In genomic region chr5:37951946-37952721, GRCh38 we compare ENCODE assay signal across 15 cellular contexts.
A peak's percentile ranks its signal among the peaks of the same experiment; 100 is the strongest.
DNase-seq lines count a peak whose midpoint lies in the region; ATAC-seq and TF ChIP-seq lines count a peak whose summit lies in the region.
"Had no signal": no experiment of that assay in that cellular context is flagged by ENCODE, and none has a peak within 500 bp of the region (broad histone marks: within the 10 kb centered on the region; RNA-seq: fewer than 3 reads in every experiment).

No MANE protein-coding gene starts in this region.

- H3K36me3 Mint-ChIP-seq in GM23338 (ENCODE audit: low read depth) (no peaks in the 10 kb centered on the region), endodermal cell (ENCODE audit: low read depth) (no peaks in the 10 kb centered on the region)

- TF ChIP-seq CTCF in GM23338 (conservative IDR thresholded peaks at IDR 0.05; ENCODE audit: low read depth in 2 of 2) (peak; percentile 45 to 67), endodermal cell (conservative IDR thresholded peaks at IDR 0.05) (peak; percentile 38), gastrocnemius medialis (IDR thresholded peaks at IDR 0.05 in 4 of 5, conservative IDR thresholded peaks at IDR 0.05 in 1 of 5) (no peak)

- TF ChIP-seq POLR2A in gastrocnemius medialis (IDR thresholded peaks at IDR 0.05) = no peak

- H3K9me3 Mint-ChIP-seq in GM23338 (no peaks in the 10 kb centered on the region; the same call in 2 of the 3 replicates), endodermal cell (peaks cover under 1% of the 10 kb centered on the region)

- H3K4me3 Mint-ChIP-seq in GM23338 (no peak overlapping the region), endodermal cell (no peak overlapping the region)

- no peaks in the 10 kb centered on the region for H3K27me3 Mint-ChIP-seq in GM23338 (ENCODE audit: insufficient read depth, low read depth, poor library complexity)
- H3K27me3 Mint-ChIP-seq in endodermal cell (ENCODE audit: insufficient read depth) = peaks cover 17% of the 10 kb centered on the region

- H3K4me3 ChIP-seq in GM23338 = no peak overlapping the region
- no peak overlapping the region for H3K4me3 ChIP-seq in endodermal cell (ENCODE audit: low read length)
- H3K4me3 ChIP-seq in gastrocnemius medialis = peak overlapping the region; percentile 15 to 39 (median 20)
- H3K4me3 ChIP-seq: A549 had no signal

- no peaks in the 10 kb centered on the region for H3F3A ChIP-seq in GM23338 (replicated peaks; ENCODE audit: low read depth)

- no peak overlapping the region for H3K9ac ChIP-seq in endodermal cell (ENCODE audit: extremely low read depth, low read length, poor library complexity, severe bottlenecking)
- H3K9ac ChIP-seq: KMS-11 had no signal

- in situ Hi-C loops in gastrocnemius medialis (cut with MboI; ENCODE audit: low sequenced_read_pairs in 4 of 4) = no loop called here

- H3K9me3 ChIP-seq in endodermal cell (ENCODE audit: control insufficient read depth, low read length) (peaks cover 1% of the 10 kb centered on the region), gastrocnemius medialis (no peaks in the 10 kb centered on the region)
- H3K9me3 ChIP-seq: A549 had no signal

- DNase-seq in GM23338 (ENCODE audit: low spot score) = peak; percentile 50
- peak; percentile 36 for DNase-seq in NCI-H2227 treated with DMSO at 0.1 percent for 48 hours (lab: John Stamatoyannopoulos, UW)
- peak; percentile 62 for DNase-seq in endodermal cell
- DNase-seq in gastrocnemius medialis = no peak
- DNase-seq in HCEC 1CT = no peak
- DNase-seq in middle frontal gyrus (ENCODE audit: extremely low spot score, low spot score) = no peak
- no peak for DNase-seq in amygdala (lab: John Stamatoyannopoulos, UW)
- DNase-seq: NCI-H1092, NCI-H1694, NCI-H446 had no signal

- H3K27me3 ChIP-seq in GM23338 (ENCODE audit: insufficient read depth) (no peaks in the 10 kb centered on the region), endodermal cell (ENCODE audit: control insufficient read depth, insufficient read depth, low read length, poor library complexity, severe bottlenecking) (no peaks in the 10 kb centered on the region), gastrocnemius medialis (peaks cover 0 to 9% (median 0%) of the 10 kb centered on the region in 3 donors)

- intact Hi-C loops in gastrocnemius medialis (cut with DNase I; ENCODE audit: low total_unique reads) = no loop called here

- H4K20me1 ChIP-seq in GM23338 (replicated peaks; ENCODE audit: insufficient read depth) = no peaks in the 10 kb centered on the region

- no peaks in the 10 kb centered on the region for H3K4me1 ChIP-seq in GM23338 (ENCODE audit: insufficient read depth)
- H3K4me1 ChIP-seq in endodermal cell (ENCODE audit: control insufficient read depth, insufficient read depth, low read length) = no peaks in the 10 kb centered on the region
- no peaks in the 10 kb centered on the region for H3K4me1 ChIP-seq in gastrocnemius medialis
- H3K4me1 ChIP-seq: A549 had no signal

- H3K4me1 Mint-ChIP-seq in GM23338 = no peaks in the 10 kb centered on the region
- no peaks in the 10 kb centered on the region for H3K4me1 Mint-ChIP-seq in endodermal cell

- H3K4me2 ChIP-seq in GM23338 = no peak overlapping the region
- H3K4me2 ChIP-seq: A549, KMS-11 had no signal

- 95 to 96% methylated on average over 19 to 32 of the region's 32 CpGs for WGBS in endodermal cell (ENCODE audit: insufficient coverage in 1 of 2, insufficient read length in 1 of 2), 2 experiments

- ATAC-seq in GM23338 (peak; percentile 60), gastrocnemius medialis (no peak), GM19324 (IDR thresholded peaks at IDR 0.05; ENCODE audit: low FRiP score, unreplicated experiment) (no peak)
- ATAC-seq: A549 had no signal

- peak overlapping the region; percentile 85; the same call in 1 of the 2 replicates for H2AFZ ChIP-seq in GM23338

- H3K36me3 ChIP-seq in GM23338 (ENCODE audit: insufficient read depth) = no peaks in the 10 kb centered on the region
- no peaks in the 10 kb centered on the region for H3K36me3 ChIP-seq in endodermal cell (ENCODE audit: control insufficient read depth, insufficient read depth, low read length)
- no peaks in the 10 kb centered on the region for H3K36me3 ChIP-seq in gastrocnemius medialis

- peaks cover 12% of the 10 kb centered on the region for H3K9me2 ChIP-seq in GM23338 (ENCODE audit: insufficient read depth)

- H3K79me2 ChIP-seq in GM23338 (replicated peaks; ENCODE audit: insufficient read depth) = no peaks in the 10 kb centered on the region

- H3K27ac ChIP-seq in GM23338 (ENCODE audit: low read depth) (no peak overlapping the region), endodermal cell (ENCODE audit: low read depth, low read length) (no peak overlapping the region), gastrocnemius medialis (no peak overlapping the region)
- H3K27ac ChIP-seq: A549, C4-2B, HL-60, KMS-11 had no signal

- H3K27ac Mint-ChIP-seq in GM23338 (no peak overlapping the region), endodermal cell (no peak overlapping the region)

TF ChIP-seq in GM23338, 12 proteins besides CTCF, POLR2A, EP300 and RAD21 (continues in another document):
- no peak for TF ChIP-seq POLR2AphosphoS5 (IDR thresholded peaks at IDR 0.05; ENCODE audit: low read depth)
- TF ChIP-seq STAT1 (IDR thresholded peaks at IDR 0.05; ENCODE audit: unreplicated experiment) = no peak
- TF ChIP-seq EZH2 (IDR thresholded peaks at IDR 0.05; ENCODE audit: low read depth, unreplicated experiment) = no peak
- TF ChIP-seq, protein P1, sequence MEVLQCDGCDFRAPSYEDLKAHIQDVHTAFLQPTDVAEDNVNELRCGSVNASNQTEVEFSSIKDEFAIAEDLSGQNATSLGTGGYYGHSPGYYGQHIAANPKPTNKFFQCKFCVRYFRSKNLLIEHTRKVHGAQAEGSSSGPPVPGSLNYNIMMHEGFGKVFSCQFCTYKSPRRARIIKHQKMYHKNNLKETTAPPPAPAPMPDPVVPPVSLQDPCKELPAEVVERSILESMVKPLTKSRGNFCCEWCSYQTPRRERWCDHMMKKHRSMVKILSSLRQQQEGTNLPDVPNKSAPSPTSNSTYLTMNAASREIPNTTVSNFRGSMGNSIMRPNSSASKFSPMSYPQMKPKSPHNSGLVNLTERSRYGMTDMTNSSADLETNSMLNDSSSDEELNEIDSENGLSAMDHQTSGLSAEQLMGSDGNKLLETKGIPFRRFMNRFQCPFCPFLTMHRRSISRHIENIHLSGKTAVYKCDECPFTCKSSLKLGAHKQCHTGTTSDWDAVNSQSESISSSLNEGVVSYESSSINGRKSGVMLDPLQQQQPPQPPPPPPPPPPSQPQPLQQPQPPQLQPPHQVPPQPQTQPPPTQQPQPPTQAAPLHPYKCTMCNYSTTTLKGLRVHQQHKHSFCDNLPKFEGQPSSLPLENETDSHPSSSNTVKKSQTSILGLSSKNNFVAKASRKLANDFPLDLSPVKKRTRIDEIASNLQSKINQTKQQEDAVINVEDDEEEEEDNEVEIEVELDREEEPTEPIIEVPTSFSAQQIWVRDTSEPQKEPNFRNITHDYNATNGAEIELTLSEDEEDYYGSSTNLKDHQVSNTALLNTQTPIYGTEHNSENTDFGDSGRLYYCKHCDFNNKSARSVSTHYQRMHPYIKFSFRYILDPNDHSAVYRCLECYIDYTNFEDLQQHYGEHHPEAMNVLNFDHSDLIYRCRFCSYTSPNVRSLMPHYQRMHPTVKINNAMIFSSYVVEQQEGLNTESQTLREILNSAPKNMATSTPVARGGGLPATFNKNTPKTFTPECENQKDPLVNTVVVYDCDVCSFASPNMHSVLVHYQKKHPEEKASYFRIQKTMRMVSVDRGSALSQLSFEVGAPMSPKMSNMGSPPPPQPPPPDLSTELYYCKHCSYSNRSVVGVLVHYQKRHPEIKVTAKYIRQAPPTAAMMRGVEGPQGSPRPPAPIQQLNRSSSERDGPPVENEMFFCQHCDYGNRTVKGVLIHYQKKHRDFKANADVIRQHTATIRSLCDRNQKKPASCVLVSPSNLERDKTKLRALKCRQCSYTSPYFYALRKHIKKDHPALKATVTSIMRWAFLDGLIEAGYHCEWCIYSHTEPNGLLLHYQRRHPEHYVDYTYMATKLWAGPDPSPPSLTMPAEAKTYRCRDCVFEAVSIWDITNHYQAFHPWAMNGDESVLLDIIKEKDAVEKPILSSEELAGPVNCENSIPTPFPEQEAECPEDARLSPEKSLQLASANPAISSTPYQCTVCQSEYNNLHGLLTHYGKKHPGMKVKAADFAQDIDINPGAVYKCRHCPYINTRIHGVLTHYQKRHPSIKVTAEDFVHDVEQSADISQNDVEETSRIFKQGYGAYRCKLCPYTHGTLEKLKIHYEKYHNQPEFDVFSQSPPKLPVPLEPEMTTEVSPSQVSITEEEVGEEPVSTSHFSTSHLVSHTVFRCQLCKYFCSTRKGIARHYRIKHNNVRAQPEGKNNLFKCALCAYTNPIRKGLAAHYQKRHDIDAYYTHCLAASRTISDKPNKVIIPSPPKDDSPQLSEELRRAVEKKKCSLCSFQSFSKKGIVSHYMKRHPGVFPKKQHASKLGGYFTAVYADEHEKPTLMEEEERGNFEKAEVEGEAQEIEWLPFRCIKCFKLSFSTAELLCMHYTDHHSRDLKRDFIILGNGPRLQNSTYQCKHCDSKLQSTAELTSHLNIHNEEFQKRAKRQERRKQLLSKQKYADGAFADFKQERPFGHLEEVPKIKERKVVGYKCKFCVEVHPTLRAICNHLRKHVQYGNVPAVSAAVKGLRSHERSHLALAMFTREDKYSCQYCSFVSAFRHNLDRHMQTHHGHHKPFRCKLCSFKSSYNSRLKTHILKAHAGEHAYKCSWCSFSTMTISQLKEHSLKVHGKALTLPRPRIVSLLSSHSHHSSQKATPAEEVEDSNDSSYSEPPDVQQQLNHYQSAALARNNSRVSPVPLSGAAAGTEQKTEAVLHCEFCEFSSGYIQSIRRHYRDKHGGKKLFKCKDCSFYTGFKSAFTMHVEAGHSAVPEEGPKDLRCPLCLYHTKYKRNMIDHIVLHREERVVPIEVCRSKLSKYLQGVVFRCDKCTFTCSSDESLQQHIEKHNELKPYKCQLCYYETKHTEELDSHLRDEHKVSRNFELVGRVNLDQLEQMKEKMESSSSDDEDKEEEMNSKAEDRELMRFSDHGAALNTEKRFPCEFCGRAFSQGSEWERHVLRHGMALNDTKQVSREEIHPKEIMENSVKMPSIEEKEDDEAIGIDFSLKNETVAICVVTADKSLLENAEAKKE (CRISPR knock-in tag; IDR thresholded peaks at IDR 0.05) = no peak
- no peak for TF ChIP-seq ETS1 (IDR thresholded peaks at IDR 0.05)
- TF ChIP-seq CREB1 (CRISPR knock-in tag; IDR thresholded peaks at IDR 0.05; ENCODE audit: low read depth) = no peak
- TF ChIP-seq JUNB (IDR thresholded peaks at IDR 0.05; ENCODE audit: unreplicated experiment) = no peak
- TF ChIP-seq EZH2phosphoT487 (IDR thresholded peaks at IDR 0.05; ENCODE audit: unreplicated experiment) = no peak

Comparison
In these comparisons a context has a peak if more than half of its experiments do, and no peak if none do; other contexts are left out.
1. DNase-seq: peak in GM23338 (single experiment), NCI-H2227 treated with DMSO at 0.1 percent for 48 hours (single experiment) and endodermal cell (single experiment); none in gastrocnemius medialis (0 of 2), HCEC 1CT (single experiment), middle frontal gyrus (single experiment) and amygdala (0 of 56).
2. H3K4me3 ChIP-seq: peak in gastrocnemius medialis (4 of 4); none in GM23338 (single experiment) and endodermal cell (single experiment).
3. CTCF ChIP-seq: peak in GM23338 (2 of 2) and endodermal cell (single experiment); none in gastrocnemius medialis (0 of 5).